In the genomic region with DNA sequence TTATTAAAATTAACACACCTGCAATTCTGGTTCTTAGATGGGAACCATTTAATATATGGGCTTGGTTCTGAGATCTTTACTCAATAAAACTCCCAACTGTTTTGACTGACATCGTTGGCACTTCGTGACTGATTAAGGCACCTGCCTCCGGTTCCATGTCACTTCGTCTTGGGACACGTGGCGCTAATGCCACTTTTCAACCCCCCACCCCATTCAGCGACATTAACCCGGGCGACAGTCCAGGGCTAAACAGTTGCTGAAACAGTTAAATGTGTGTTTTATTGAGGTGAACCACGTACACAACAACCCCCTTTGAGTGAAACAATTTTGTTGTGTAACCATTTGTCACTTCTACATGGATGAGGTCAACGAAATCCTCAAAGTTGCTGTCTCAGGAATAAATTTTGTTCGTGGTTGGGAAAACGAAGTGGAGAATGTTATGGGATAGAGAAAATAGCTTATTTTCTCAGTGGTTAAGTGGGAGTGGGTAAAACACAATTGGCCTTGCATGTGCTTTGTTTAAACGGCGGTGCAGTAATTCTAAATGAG, we compare ENCODE assay signal across 1 cellular context.
TF ChIP-seq lines count a peak whose summit lies in the region.

No MANE protein-coding gene starts in this region.

TF ChIP-seq in HepG2, 621 proteins besides CTCF, POLR2A, EP300 and RAD21 (continued from another document and continues in another):
- TF ChIP-seq, protein P1, sequence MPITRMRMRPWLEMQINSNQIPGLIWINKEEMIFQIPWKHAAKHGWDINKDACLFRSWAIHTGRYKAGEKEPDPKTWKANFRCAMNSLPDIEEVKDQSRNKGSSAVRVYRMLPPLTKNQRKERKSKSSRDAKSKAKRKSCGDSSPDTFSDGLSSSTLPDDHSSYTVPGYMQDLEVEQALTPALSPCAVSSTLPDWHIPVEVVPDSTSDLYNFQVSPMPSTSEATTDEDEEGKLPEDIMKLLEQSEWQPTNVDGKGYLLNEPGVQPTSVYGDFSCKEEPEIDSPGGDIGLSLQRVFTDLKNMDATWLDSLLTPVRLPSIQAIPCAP (CRISPR knock-in tag; IDR thresholded peaks at IDR 0.05; ENCODE audit: low read depth), result no peak
- TF ChIP-seq, protein P2, sequence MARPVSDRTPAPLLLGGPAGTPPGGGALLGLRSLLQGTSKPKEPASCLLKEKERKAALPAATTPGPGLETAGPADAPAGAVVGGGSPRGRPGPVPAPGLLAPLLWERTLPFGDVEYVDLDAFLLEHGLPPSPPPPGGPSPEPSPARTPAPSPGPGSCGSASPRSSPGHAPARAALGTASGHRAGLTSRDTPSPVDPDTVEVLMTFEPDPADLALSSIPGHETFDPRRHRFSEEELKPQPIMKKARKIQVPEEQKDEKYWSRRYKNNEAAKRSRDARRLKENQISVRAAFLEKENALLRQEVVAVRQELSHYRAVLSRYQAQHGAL (CRISPR knock-in tag; IDR thresholded peaks at IDR 0.05; ENCODE audit: not compliant biosample characterization), result no peak
- peak; percentile 57; the same call in 1 of the 2 replicates for TF ChIP-seq MAFF (IDR thresholded peaks at IDR 0.05; ENCODE audit: low read depth, low read length)
- no peak for TF ChIP-seq MYNN (CRISPR knock-in tag; IDR thresholded peaks at IDR 0.05; ENCODE audit: low read depth)
- TF ChIP-seq SP140L (CRISPR knock-in tag; IDR thresholded peaks at IDR 0.05; ENCODE audit: borderline replicate concordance), result no peak
- peak; percentile 92; the same call in 1 of the 2 replicates for TF ChIP-seq ZC3H4 (CRISPR knock-in tag; IDR thresholded peaks at IDR 0.05; ENCODE audit: borderline replicate concordance)
- TF ChIP-seq HNF1B (CRISPR knock-in tag; IDR thresholded peaks at IDR 0.05), result peak; percentile 35; the same call in 1 of the 2 replicates
- TF ChIP-seq ZNF501 (CRISPR knock-in tag; IDR thresholded peaks at IDR 0.05), result peak; percentile 79; the same call in 1 of the 2 replicates
- TF ChIP-seq SAP130 (CRISPR knock-in tag; IDR thresholded peaks at IDR 0.05; ENCODE audit: low read depth), result no peak
- TF ChIP-seq, protein P3, sequence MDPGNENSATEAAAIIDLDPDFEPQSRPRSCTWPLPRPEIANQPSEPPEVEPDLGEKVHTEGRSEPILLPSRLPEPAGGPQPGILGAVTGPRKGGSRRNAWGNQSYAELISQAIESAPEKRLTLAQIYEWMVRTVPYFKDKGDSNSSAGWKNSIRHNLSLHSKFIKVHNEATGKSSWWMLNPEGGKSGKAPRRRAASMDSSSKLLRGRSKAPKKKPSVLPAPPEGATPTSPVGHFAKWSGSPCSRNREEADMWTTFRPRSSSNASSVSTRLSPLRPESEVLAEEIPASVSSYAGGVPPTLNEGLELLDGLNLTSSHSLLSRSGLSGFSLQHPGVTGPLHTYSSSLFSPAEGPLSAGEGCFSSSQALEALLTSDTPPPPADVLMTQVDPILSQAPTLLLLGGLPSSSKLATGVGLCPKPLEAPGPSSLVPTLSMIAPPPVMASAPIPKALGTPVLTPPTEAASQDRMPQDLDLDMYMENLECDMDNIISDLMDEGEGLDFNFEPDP (CRISPR knock-in tag; conservative IDR thresholded peaks at IDR 0.05), result 0 out of 2 replicates have a peak, but pooled peaks have one; percentile 35
- TF ChIP-seq ZSCAN12 (CRISPR knock-in tag; IDR thresholded peaks at IDR 0.05), result no peak
- TF ChIP-seq SP4 (CRISPR knock-in tag; IDR thresholded peaks at IDR 0.05), result 0 out of 2 replicates have a peak, but pooled peaks have one; percentile 9
- TF ChIP-seq ZNF615 (CRISPR knock-in tag; IDR thresholded peaks at IDR 0.05; ENCODE audit: borderline replicate concordance), result 0 out of 2 replicates have a peak, but pooled peaks have one; percentile 58
- peak; percentile 77 for TF ChIP-seq ZNF605 (CRISPR knock-in tag; IDR thresholded peaks at IDR 0.05)
- TF ChIP-seq ZNF230 (CRISPR knock-in tag; IDR thresholded peaks at IDR 0.05), result no peak
- TF ChIP-seq RBM22 (optimal IDR thresholded peaks at IDR 0.05; ENCODE audit: low read length), result peak; percentile 79
- TF ChIP-seq HBP1 (CRISPR knock-in tag; IDR thresholded peaks at IDR 0.05; ENCODE audit: low read depth), result no peak
- TF ChIP-seq, protein P4, sequence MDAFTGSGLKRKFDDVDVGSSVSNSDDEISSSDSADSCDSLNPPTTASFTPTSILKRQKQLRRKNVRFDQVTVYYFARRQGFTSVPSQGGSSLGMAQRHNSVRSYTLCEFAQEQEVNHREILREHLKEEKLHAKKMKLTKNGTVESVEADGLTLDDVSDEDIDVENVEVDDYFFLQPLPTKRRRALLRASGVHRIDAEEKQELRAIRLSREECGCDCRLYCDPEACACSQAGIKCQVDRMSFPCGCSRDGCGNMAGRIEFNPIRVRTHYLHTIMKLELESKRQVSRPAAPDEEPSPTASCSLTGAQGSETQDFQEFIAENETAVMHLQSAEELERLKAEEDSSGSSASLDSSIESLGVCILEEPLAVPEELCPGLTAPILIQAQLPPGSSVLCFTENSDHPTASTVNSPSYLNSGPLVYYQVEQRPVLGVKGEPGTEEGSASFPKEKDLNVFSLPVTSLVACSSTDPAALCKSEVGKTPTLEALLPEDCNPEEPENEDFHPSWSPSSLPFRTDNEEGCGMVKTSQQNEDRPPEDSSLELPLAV (CRISPR knock-in tag; conservative IDR thresholded peaks at IDR 0.05; ENCODE audit: low read depth), result no peak
- no peak for TF ChIP-seq RBM39 (IDR thresholded peaks at IDR 0.05; ENCODE audit: low read depth, low read length, poor library complexity, severe bottlenecking)
- TF ChIP-seq CEBPB (IDR thresholded peaks at IDR 0.05; ENCODE audit: borderline replicate concordance, low read depth, low read length), result peak; percentile 32; the same call in 1 of the 2 replicates
- TF ChIP-seq ZNF652 (CRISPR knock-in tag; IDR thresholded peaks at IDR 0.05; ENCODE audit: borderline replicate concordance, low read depth), result peak; percentile 58
- peak; percentile 69; the same call in 1 of the 2 replicates for TF ChIP-seq POLR2G (IDR thresholded peaks at IDR 0.05; ENCODE audit: low read depth, low read length)
- no peak for TF ChIP-seq ZNF136 (CRISPR knock-in tag; IDR thresholded peaks at IDR 0.05; ENCODE audit: low read depth)
- TF ChIP-seq PHB2 (IDR thresholded peaks at IDR 0.05; ENCODE audit: partially characterized antibody), result no peak
- TF ChIP-seq, protein P5, sequence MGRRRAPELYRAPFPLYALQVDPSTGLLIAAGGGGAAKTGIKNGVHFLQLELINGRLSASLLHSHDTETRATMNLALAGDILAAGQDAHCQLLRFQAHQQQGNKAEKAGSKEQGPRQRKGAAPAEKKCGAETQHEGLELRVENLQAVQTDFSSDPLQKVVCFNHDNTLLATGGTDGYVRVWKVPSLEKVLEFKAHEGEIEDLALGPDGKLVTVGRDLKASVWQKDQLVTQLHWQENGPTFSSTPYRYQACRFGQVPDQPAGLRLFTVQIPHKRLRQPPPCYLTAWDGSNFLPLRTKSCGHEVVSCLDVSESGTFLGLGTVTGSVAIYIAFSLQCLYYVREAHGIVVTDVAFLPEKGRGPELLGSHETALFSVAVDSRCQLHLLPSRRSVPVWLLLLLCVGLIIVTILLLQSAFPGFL (CRISPR knock-in tag; IDR thresholded peaks at IDR 0.05), result no peak
- no peak for TF ChIP-seq AFF4 (CRISPR knock-in tag; IDR thresholded peaks at IDR 0.05)
- no peak for TF ChIP-seq SMC3 (IDR thresholded peaks at IDR 0.05; ENCODE audit: low read length)
- TF ChIP-seq ZBTB33 (CRISPR knock-in tag; IDR thresholded peaks at IDR 0.05), result peak; percentile 53
- peak; percentile 56; the same call in 1 of the 2 replicates for TF ChIP-seq ZNF646 (CRISPR knock-in tag; IDR thresholded peaks at IDR 0.05)
- TF ChIP-seq PLRG1 (conservative IDR thresholded peaks at IDR 0.05), result no peak
